Comparison of ENCODE assay signal across 29 cellular contexts in genomic region chr16:71569621-71570020, GRCh38. TPM values are rescaled to one million over a fixed set of nuclear protein-coding genes. Genes with fewer than 3 reads are reported as not detected.
DNase-seq lines count a peak whose midpoint lies in the region; ATAC-seq, FAIRE-seq and TF ChIP-seq lines count a peak whose summit lies in the region.
"Had no signal": no experiment of that assay in that cellular context is flagged by ENCODE, and none has a peak within 500 bp of the region (broad histone marks: within the 10 kb centered on the region; RNA-seq: fewer than 3 reads in every experiment).

No MANE protein-coding gene starts in this region.

- no peak overlapping the region for H3K4me2 ChIP-seq in HepG2 (ENCODE audit: low read depth, low read length)

- DNase-seq in colonic mucosa (peak; percentile 38), HepG2 (ENCODE audit: low spot score) (no peak), retina (no peak), DMS153 (lab: John Stamatoyannopoulos, UW) (no peak), GM13977 (ENCODE audit: low spot score) (no peak)
- DNase-seq: C1 segment of cervical spinal cord; Caco-2; CD4-positive, alpha-beta memory T cell; DMS79; EL; GF-D8; NCI-H1092 treated with DMSO at 0.1 percent for 48 hours; NCI-H1436; NCI-H187; NCI-H2171 treated with DMSO at 0.1 percent for 48 hours; NCI-H345; NCI-H510A treated with DMSO at 0.1 percent for 48 hours; NK-92 treated with Interleukin-12 subunit alpha and Interleukin-12 subunit beta, amount 100 ng/mL, for 24 hours; PC-3; Right ventricle myocardium superior; RPMI8226 had no signal

- no peak overlapping the region for H2AFZ ChIP-seq in HepG2 (ENCODE audit: low read length)

- CTCF ChIA-PET in HepG2 (lab: Yijun Ruan, JAX; ENCODE audit: low intra/inter-chr PET ratio, low total read pairs): no interaction called here

- H3K4me1 ChIP-seq in colonic mucosa (no peaks in the 10 kb centered on the region), HepG2 (ENCODE audit: insufficient read depth, low read length) (peaks cover 70% of the 10 kb centered on the region), mucosa of rectum (ENCODE audit: control insufficient read depth in 2 of 2, insufficient read depth in 2 of 2, low read length in 2 of 2) (peaks cover 11 to 12% of the 10 kb centered on the region in 2 donors)
- H3K4me1 ChIP-seq: SJSA1 had no signal

- no peak for TF ChIP-seq POLR2A in HepG2 (IDR thresholded peaks at IDR 0.05; ENCODE audit: insufficient read depth in 1 of 2, low read depth in 2 of 2, low read length in 2 of 2)

- TF ChIP-seq RAD21 in HepG2 (CRISPR knock-in tag; IDR thresholded peaks at IDR 0.05): no peak

- POLR2A ChIA-PET in HepG2 (lab: Yijun Ruan, JAX): interaction anchor here (0.8 to 7.2 kb wide), 2 partner anchors 15 to 29 kb away, joined by 5 to 93 read pairs; no protein-coding TSS in a partner anchor

- peak overlapping the region; percentile 33 for H3K27ac ChIP-seq in colonic mucosa
- no peak overlapping the region for H3K27ac ChIP-seq in HepG2 (ENCODE audit: extremely low read length, insufficient read depth, low read length)
- peak overlapping the region; percentile 49 to 61 for H3K27ac ChIP-seq in mucosa of rectum (ENCODE audit: low read depth in 2 of 2, low read length in 2 of 2)
- H3K27ac ChIP-seq: SJSA1 had no signal

- no peak for TF ChIP-seq EP300 in HepG2 (IDR thresholded peaks at IDR 0.05; ENCODE audit: low read depth in 2 of 2, low read length in 2 of 2)
- no peak for TF ChIP-seq EP300 in HepG2 (CRISPR knock-in tag; IDR thresholded peaks at IDR 0.05; ENCODE audit: borderline replicate concordance)

- TF ChIP-seq CTCF in colonic mucosa (IDR thresholded peaks at IDR 0.05) (no peak), HepG2 (CRISPR knock-in tag; IDR thresholded peaks at IDR 0.05) (no peak), GM13977 (IDR thresholded peaks at IDR 0.05; ENCODE audit: extremely low read depth, insufficient read depth, missing control alignments) (no peak)

- H3K36me3 ChIP-seq in colonic mucosa (no peaks in the 10 kb centered on the region), HepG2 (replicated peaks in 1 of 2; ENCODE audit: control insufficient read depth in 1 of 2, insufficient read depth in 2 of 2, low read length in 2 of 2) (no peaks in the 10 kb centered on the region; a peak in 1 of 5 replicates), mucosa of rectum (ENCODE audit: control insufficient read depth in 2 of 2, insufficient read depth in 2 of 2, low read length in 2 of 2) (no peaks in the 10 kb centered on the region)
- H3K36me3 ChIP-seq: SJSA1 had no signal

- 94% methylated on average over 4 of the region's 4 CpGs for WGBS in HepG2 (ENCODE audit: low lambda C conversion rate)

- no peak for FAIRE-seq in HepG2 (lab: Jason Lieb, UNC)
- FAIRE-seq: GM12891, GM19239 had no signal

- no peaks in the 10 kb centered on the region for H3K9me3 ChIP-seq in colonic mucosa
- no peaks in the 10 kb centered on the region for H3K9me3 ChIP-seq in HepG2 (ENCODE audit: low read length)
- no peaks in the 10 kb centered on the region for H3K9me3 ChIP-seq in mucosa of rectum (ENCODE audit: control insufficient read depth in 2 of 2, low read length in 2 of 2)
- H3K9me3 ChIP-seq: Caco-2 had no signal

- BruUV-seq in HepG2 (replicated peaks; lab: Mats Ljungman, UMichigan): no TSS peak

- H3K9ac ChIP-seq in colonic mucosa (ENCODE audit: low read depth in 2 of 2, low read length in 2 of 2): no peak overlapping the region
- H3K9ac ChIP-seq in HepG2 (ENCODE audit: insufficient read depth, low read depth, low read length): no peak overlapping the region
- H3K9ac ChIP-seq in mucosa of rectum (ENCODE audit: low read depth in 1 of 2, low read length in 2 of 2): no peak overlapping the region

- no peaks in the 10 kb centered on the region for H4K20me1 ChIP-seq in HepG2 (ENCODE audit: insufficient read depth, low read length)

- H3K79me2 ChIP-seq in HepG2 (ENCODE audit: insufficient read depth, low read length): no peaks in the 10 kb centered on the region

- in situ Hi-C loops in HepG2 (cut with HindIII; ENCODE audit: extremely low pct_ligation_motif_present, low pct_unique_long_range_greater_than_20kb): loop anchor here (5.0 kb wide), 1 partner anchor 38 kb away; no protein-coding TSS in a partner anchor
- in situ Hi-C loops in GM13977 (cut with MboI; ENCODE audit: low pct_unique_long_range_greater_than_20kb, low sequenced_read_pairs, unreplicated experiment): no loop called here

- H3K4me3 ChIP-seq in colonic mucosa (no peak overlapping the region), HepG2 (replicated peaks in 1 of 3; ENCODE audit: insufficient read depth in 1 of 3, low read depth in 2 of 3, low read length in 3 of 3) (no peak overlapping the region), mucosa of rectum (ENCODE audit: low read length in 2 of 2) (no peak overlapping the region)
- H3K4me3 ChIP-seq: SJSA1 had no signal

- intact Hi-C loops in colonic mucosa (cut with DNase I) (no loop called here), HepG2 (cut with micrococcal nuclease; ENCODE audit: unreplicated experiment) (no loop called here)

- no peak for ATAC-seq in HepG2
- ATAC-seq in GM18502 (IDR thresholded peaks at IDR 0.05; ENCODE audit: poor library complexity, unreplicated experiment): no peak
- ATAC-seq: HCT116, PC-3 had no signal

- H3K27me3 ChIP-seq in colonic mucosa: no peaks in the 10 kb centered on the region
- no peaks in the 10 kb centered on the region; a peak in 1 of 5 replicates for H3K27me3 ChIP-seq in HepG2 (ENCODE audit: control insufficient read depth in 1 of 2, insufficient read depth in 2 of 2, low read length in 2 of 2)
- H3K27me3 ChIP-seq in mucosa of rectum (ENCODE audit: control insufficient read depth in 2 of 2, insufficient read depth in 2 of 2, low read length in 2 of 2): no peaks in the 10 kb centered on the region

RNA-seq across cellular contexts. Expression of gene TAT, which starts 7.3 kb away (rescaled TPM):
- total RNA-seq in colonic mucosa (1 to 10 TPM in 1 of 2 donors, under 1 TPM in 1; 0.64 to 2.2 TPM), HepG2 (2016; rRNA removed; fragmentation: Illumina TruSeq; extraction: Trizol) (1.6 and 2.2 TPM in 2 replicates)
- total RNA-seq in HepG2 (2016; cell fraction: cytosol; rRNA removed; fragmentation: Illumina TruSeq; extraction: Trizol; ENCODE audit: low read depth): 0.44 and 0.51 TPM in 2 replicates
- total RNA-seq in HepG2 (2016; cell fraction: insoluble cytoplasmic fraction; rRNA removed; fragmentation: Illumina TruSeq; extraction: Trizol): 2.0 and 2.3 TPM in 2 replicates
- 0.83 and 1.1 TPM in 2 replicates for total RNA-seq in HepG2 (2016; cell fraction: membrane; rRNA removed; fragmentation: Illumina TruSeq; extraction: Trizol)
- total RNA-seq in HepG2 (2016; cell fraction: nucleus; rRNA removed; fragmentation: Illumina TruSeq; extraction: Trizol): 1.4 and 2.1 TPM in 2 replicates
- polyA plus RNA-seq in HepG2 (2011; rRNA removed): 5.8 and 6.5 TPM in 2 replicates
- 5.1 and 6.4 TPM in 2 replicates for polyA plus RNA-seq in HepG2 (2011; cell fraction: cytosol; rRNA removed)
- 3.5 and 4.3 TPM in 2 replicates for polyA plus RNA-seq in HepG2 (2011; cell fraction: nucleus; rRNA removed)
- polyA plus RNA-seq in HepG2 (2012): 6.1 TPM in 2 replicates
- 0.08 and 0.17 TPM in 2 replicates for polyA plus RNA-seq in HepG2 (2016; cell fraction: cytosol; fragmentation: Illumina TruSeq; extraction: Trizol; ENCODE audit: low read depth)
- polyA plus RNA-seq in HepG2 (2016; cell fraction: insoluble cytoplasmic fraction; fragmentation: Illumina TruSeq; extraction: Trizol; ENCODE audit: low read depth): 2.8 and 3.4 TPM in 2 replicates
- 0.38 and 0.55 TPM in 2 replicates for polyA plus RNA-seq in HepG2 (2016; cell fraction: membrane; fragmentation: Illumina TruSeq; extraction: Trizol; ENCODE audit: low read depth)
- polyA plus RNA-seq in HepG2 (2016; cell fraction: nucleus; fragmentation: Illumina TruSeq; extraction: Trizol; ENCODE audit: insufficient read depth, low read depth): 1.9 and 2.0 TPM in 2 replicates
- polyA minus RNA-seq in HepG2 (2011; rRNA and poly(A)+ RNA removed; ENCODE audit: low replicate concordance): 9.0 TPM in 1 of 2 replicates, not detected in the other
- 3.4 and 3.8 TPM in 2 replicates for polyA minus RNA-seq in HepG2 (2011; cell fraction: cytosol; rRNA and poly(A)+ RNA removed)
- 7.1 and 9.9 TPM in 2 replicates for polyA minus RNA-seq in HepG2 (2011; cell fraction: nucleus; rRNA and poly(A)+ RNA removed)
- total RNA-seq: A673; Caco-2; CD4-positive, alpha-beta memory T cell; H4; PC-3; SJSA1 had no signal
- polyA plus RNA-seq: CD4-positive, alpha-beta memory T cell had no signal

RNA-seq across cellular contexts. Expression of gene CHST4, which starts 43.4 kb away (rescaled TPM):
- total RNA-seq in colonic mucosa (under 1 TPM in 1 of 2 donors, not detected in 1; 0.44 TPM), HepG2 (2016; rRNA removed; fragmentation: Illumina TruSeq; extraction: Trizol) (not detected in 2 replicates)
- total RNA-seq in HepG2 (2016; cell fraction: cytosol; rRNA removed; fragmentation: Illumina TruSeq; extraction: Trizol; ENCODE audit: low read depth): not detected in 2 replicates
- not detected in 2 replicates for total RNA-seq in HepG2 (2016; cell fraction: insoluble cytoplasmic fraction; rRNA removed; fragmentation: Illumina TruSeq; extraction: Trizol)
- total RNA-seq in HepG2 (2016; cell fraction: membrane; rRNA removed; fragmentation: Illumina TruSeq; extraction: Trizol): not detected in 2 replicates
- total RNA-seq in HepG2 (2016; cell fraction: nucleus; rRNA removed; fragmentation: Illumina TruSeq; extraction: Trizol): not detected in 2 replicates
- polyA plus RNA-seq in HepG2 (2011; rRNA removed): not detected in 2 replicates
- not detected in 2 replicates for polyA plus RNA-seq in HepG2 (2011; cell fraction: cytosol; rRNA removed)
- polyA plus RNA-seq in HepG2 (2011; cell fraction: nucleus; rRNA removed): not detected in 2 replicates
- polyA plus RNA-seq in HepG2 (2012): not detected in 2 replicates
- not detected in 2 replicates for polyA plus RNA-seq in HepG2 (2016; cell fraction: cytosol; fragmentation: Illumina TruSeq; extraction: Trizol; ENCODE audit: low read depth)
- polyA plus RNA-seq in HepG2 (2016; cell fraction: insoluble cytoplasmic fraction; fragmentation: Illumina TruSeq; extraction: Trizol; ENCODE audit: low read depth): not detected in 2 replicates
- polyA plus RNA-seq in HepG2 (2016; cell fraction: membrane; fragmentation: Illumina TruSeq; extraction: Trizol; ENCODE audit: low read depth): not detected in 2 replicates
- polyA plus RNA-seq in HepG2 (2016; cell fraction: nucleus; fragmentation: Illumina TruSeq; extraction: Trizol; ENCODE audit: insufficient read depth, low read depth): not detected in 2 replicates
- polyA minus RNA-seq in HepG2 (2011; rRNA and poly(A)+ RNA removed; ENCODE audit: low replicate concordance): not detected in 2 replicates
- not detected in 2 replicates for polyA minus RNA-seq in HepG2 (2011; cell fraction: cytosol; rRNA and poly(A)+ RNA removed)
- not detected in 2 replicates for polyA minus RNA-seq in HepG2 (2011; cell fraction: nucleus; rRNA and poly(A)+ RNA removed)
- total RNA-seq: A673; Caco-2; CD4-positive, alpha-beta memory T cell; PC-3; Right ventricle myocardium superior; SJSA1 had no signal
- polyA plus RNA-seq: CD4-positive, alpha-beta memory T cell had no signal

RNA-seq across cellular contexts. Expression of gene MARVELD3, which starts 56.4 kb away (rescaled TPM):
- 10 to 100 TPM; 51.0 to 79.0 TPM for total RNA-seq in colonic mucosa
- total RNA-seq in HepG2 (2016; rRNA removed; fragmentation: Illumina TruSeq; extraction: Trizol): 3.6 and 5.6 TPM in 2 replicates
- 0.88 and 0.91 TPM in 2 replicates for total RNA-seq in HepG2 (2016; cell fraction: cytosol; rRNA removed; fragmentation: Illumina TruSeq; extraction: Trizol; ENCODE audit: low read depth)
- total RNA-seq in HepG2 (2016; cell fraction: insoluble cytoplasmic fraction; rRNA removed; fragmentation: Illumina TruSeq; extraction: Trizol): 3.1 and 5.2 TPM in 2 replicates
- 1.8 and 2.1 TPM in 2 replicates for total RNA-seq in HepG2 (2016; cell fraction: membrane; rRNA removed; fragmentation: Illumina TruSeq; extraction: Trizol)
- 5.3 and 5.6 TPM in 2 replicates for total RNA-seq in HepG2 (2016; cell fraction: nucleus; rRNA removed; fragmentation: Illumina TruSeq; extraction: Trizol)
- 4.8 and 5.0 TPM in 2 replicates for polyA plus RNA-seq in HepG2 (2011; rRNA removed)
- 4.8 and 5.7 TPM in 2 replicates for polyA plus RNA-seq in HepG2 (2011; cell fraction: cytosol; rRNA removed)
- polyA plus RNA-seq in HepG2 (2011; cell fraction: nucleus; rRNA removed): 4.2 TPM in 2 replicates
- polyA plus RNA-seq in HepG2 (2012): 5.5 and 6.5 TPM in 2 replicates
- 0.61 and 0.77 TPM in 2 replicates for polyA plus RNA-seq in HepG2 (2016; cell fraction: cytosol; fragmentation: Illumina TruSeq; extraction: Trizol; ENCODE audit: low read depth)
- 4.0 and 4.4 TPM in 2 replicates for polyA plus RNA-seq in HepG2 (2016; cell fraction: insoluble cytoplasmic fraction; fragmentation: Illumina TruSeq; extraction: Trizol; ENCODE audit: low read depth)
- polyA plus RNA-seq in HepG2 (2016; cell fraction: membrane; fragmentation: Illumina TruSeq; extraction: Trizol; ENCODE audit: low read depth): 1.1 and 1.4 TPM in 2 replicates
- 9.4 and 10.1 TPM in 2 replicates for polyA plus RNA-seq in HepG2 (2016; cell fraction: nucleus; fragmentation: Illumina TruSeq; extraction: Trizol; ENCODE audit: insufficient read depth, low read depth)
- 10.3 TPM in 1 of 2 replicates, not detected in the other for polyA minus RNA-seq in HepG2 (2011; rRNA and poly(A)+ RNA removed; ENCODE audit: low replicate concordance)
- 2.8 and 3.6 TPM in 2 replicates for polyA minus RNA-seq in HepG2 (2011; cell fraction: cytosol; rRNA and poly(A)+ RNA removed)
- polyA minus RNA-seq in HepG2 (2011; cell fraction: nucleus; rRNA and poly(A)+ RNA removed): 6.2 and 7.7 TPM in 2 replicates
- total RNA-seq: CD4-positive, alpha-beta memory T cell; H4; Right ventricle myocardium superior; SJSA1 had no signal
- polyA plus RNA-seq: CD4-positive, alpha-beta memory T cell had no signal

Comparison
In these comparisons a context has a peak if more than half of its experiments do, and no peak if none do; other contexts are left out.
1. RNA of gene MARVELD3, which starts 56.4 kb away (total RNA-seq): 51.0 to 79.0 TPM in colonic mucosa; 0.88 to 5.6 TPM in HepG2; every median in the first group is over 4 times any median in the second.